In genomic region chr3:184524981-184525336, GRCh38 we compare ENCODE assay signal across 8 cellular contexts. TPM values are rescaled to one million over a fixed set of nuclear protein-coding genes. Genes with fewer than 3 reads are reported as not detected.
A peak's percentile ranks its signal among the peaks of the same experiment; 100 is the strongest.
DNase-seq lines count a peak whose midpoint lies in the region; ATAC-seq and TF ChIP-seq lines count a peak whose summit lies in the region.

No MANE protein-coding gene starts in this region.

- peaks cover 88% of the 10 kb centered on the region for H3K27me3 ChIP-seq in BE2C
- peaks cover 34% of the 10 kb centered on the region for H3K27me3 ChIP-seq in adrenal gland
- peaks cover 2% of the 10 kb centered on the region for H3K27me3 ChIP-seq in iPS-15b (ENCODE audit: control insufficient read depth, insufficient read depth, low read length)

- H3K4me1 ChIP-seq in BE2C (no peaks in the 10 kb centered on the region), adrenal gland (replicated peaks in 1 of 2) (peaks cover 5 to 8% of the 10 kb centered on the region in 2 donors), iPS-15b (ENCODE audit: control insufficient read depth, insufficient read depth, low read length) (peaks cover 7% of the 10 kb centered on the region)

- no peak for DNase-seq in BE2C
- DNase-seq in LNCaP clone FGC (ENCODE audit: low read depth) = no peak
- DNase-seq in adrenal gland = peak in 2 of 7 donors; percentile 29 to 37
- DNase-seq in NCI-H2171 (lab: John Stamatoyannopoulos, UW) = no peak

- peak overlapping the region in 4 of 5 donors; percentile 51 to 68 (median 54) for H3K27ac ChIP-seq in adrenal gland

- H3K36me3 ChIP-seq in BE2C (no peaks in the 10 kb centered on the region), adrenal gland (replicated peaks in 1 of 2) (no peaks in the 10 kb centered on the region), iPS-15b (ENCODE audit: control insufficient read depth, insufficient read depth, low read length) (no peaks in the 10 kb centered on the region)

- TF ChIP-seq POLR2A in adrenal gland (IDR thresholded peaks at IDR 0.05) = no peak

- ATAC-seq in HG02884 (IDR thresholded peaks at IDR 0.05; ENCODE audit: unreplicated experiment) (no peak), HG03469 (IDR thresholded peaks at IDR 0.05; ENCODE audit: unreplicated experiment) (no peak)

- intact Hi-C loops in adrenal gland (cut with DNase I) = no loop called here

- TF ChIP-seq CTCF in BE2C (IDR thresholded peaks at IDR 0.05; ENCODE audit: low read depth, low read length) (no peak), LNCaP clone FGC (IDR thresholded peaks at IDR 0.05; ENCODE audit: control insufficient read depth, extremely low read depth, insufficient read depth) (no peak), adrenal gland (IDR thresholded peaks at IDR 0.05) (no peak)

- H3K4me3 ChIP-seq in BE2C (ENCODE audit: low read depth, low read length) = peak overlapping the region; percentile 12
- peak overlapping the region; percentile 42 for H3K4me3 ChIP-seq in LNCaP clone FGC (ENCODE audit: low read depth, low read length)
- H3K4me3 ChIP-seq in adrenal gland = peak overlapping the region in 2 of 4 donors; percentile 16 to 46
- H3K4me3 ChIP-seq in iPS-15b (ENCODE audit: low read depth, low read length) = peak overlapping the region; percentile 66

- peak overlapping the region; percentile 81 for H3K4me3 Mint-ChIP-seq in stimulated activated naive CD8-positive, alpha-beta T cell treated with anti-CD3 and anti-CD28 coated beads, Interleukin-15, Interleukin-2, amounts not matched to agents 100 ng/mL and 50 ng/mL, for 24 hours

- H3K9me3 ChIP-seq in BE2C (no peaks in the 10 kb centered on the region), adrenal gland (replicated peaks in 1 of 3) (no peaks in the 10 kb centered on the region), iPS-15b (ENCODE audit: control insufficient read depth, insufficient read depth, low read length) (no peaks in the 10 kb centered on the region)

- H3K9ac ChIP-seq in iPS-15b (ENCODE audit: low read depth, low read length) = peak overlapping the region; percentile 8

- peak overlapping the region; percentile 53 for H3K27ac Mint-ChIP-seq in stimulated activated naive CD8-positive, alpha-beta T cell treated with anti-CD3 and anti-CD28 coated beads, Interleukin-15, Interleukin-2, amounts not matched to agents 100 ng/mL and 50 ng/mL, for 24 hours

- peaks cover 21% of the 10 kb centered on the region for H3K4me1 Mint-ChIP-seq in stimulated activated naive CD8-positive, alpha-beta T cell treated with anti-CD3 and anti-CD28 coated beads, Interleukin-15, Interleukin-2, amounts not matched to agents 100 ng/mL and 50 ng/mL, for 24 hours (ENCODE audit: low read depth)

- WGBS in adrenal gland, 4 donors = 2 to 6% (median 4%) methylated on average over 7 of the region's 7 CpGs

- peaks cover 51% of the 10 kb centered on the region for H3K27me3 Mint-ChIP-seq in stimulated activated naive CD8-positive, alpha-beta T cell treated with anti-CD3 and anti-CD28 coated beads, Interleukin-15, Interleukin-2, amounts not matched to agents 100 ng/mL and 50 ng/mL, for 24 hours

- no peaks in the 10 kb centered on the region for H3K36me3 Mint-ChIP-seq in stimulated activated naive CD8-positive, alpha-beta T cell treated with anti-CD3 and anti-CD28 coated beads, Interleukin-15, Interleukin-2, amounts not matched to agents 100 ng/mL and 50 ng/mL, for 24 hours (ENCODE audit: low read depth)

- no peaks in the 10 kb centered on the region for H3K9me3 Mint-ChIP-seq in stimulated activated naive CD8-positive, alpha-beta T cell treated with anti-CD3 and anti-CD28 coated beads, Interleukin-15, Interleukin-2, amounts not matched to agents 100 ng/mL and 50 ng/mL, for 24 hours

RNA-seq across cellular contexts. Expression of gene EPHB3, which starts 36.6 kb away (rescaled TPM):
- polyA plus RNA-seq in BE2C (2012; ENCODE audit: insufficient read depth, insufficient read length, low read depth) = 28.9 TPM
- 1 to 10 TPM in 5 of 8 donors, under 1 TPM in 3; 0.52 to 3.1 (median 1.3) TPM for total RNA-seq in adrenal gland
- polyA plus RNA-seq in adrenal gland = 1 to 10 TPM in 2 of 3 donors, under 1 TPM in 1; 0.29 to 1.2 (median 1.0) TPM
